19 cellular contexts compared by ENCODE assay signal in genomic region chr5:111415053-111415452, GRCh38.
DNase-seq lines count a peak whose midpoint lies in the region; ATAC-seq, FAIRE-seq and TF ChIP-seq lines count a peak whose summit lies in the region.
"Had no signal": no experiment of that assay in that cellular context is flagged by ENCODE, and none has a peak within 500 bp of the region (broad histone marks: within the 10 kb centered on the region; RNA-seq: fewer than 3 reads in every experiment).

No MANE protein-coding gene starts in this region.

- no peak for TF ChIP-seq POLR2A in K562 (conservative IDR thresholded peaks at IDR 0.05)

- intact Hi-C loops in CD8-positive, alpha-beta T cell (cut with DNase I, micrococcal nuclease) = no loop called here
- intact Hi-C loops in K562 (cut with micrococcal nuclease) = no loop called here

- no peak overlapping the region for H3K4me2 ChIP-seq in K562 (ENCODE audit: insufficient read depth, low read length)

- peak; percentile 15 for DNase-seq in activated T-cell treated with anti-CD3 and anti-CD28 coated beads for 48 hours (ENCODE audit: low read depth)
- no peak for DNase-seq in activated T-cell treated with anti-CD3 and anti-CD28 coated beads for 4 hours
- no peak for DNase-seq in CD8-positive, alpha-beta T cell
- DNase-seq in RWPE2 (ENCODE audit: low spot score) = no peak
- DNase-seq in K562 (ENCODE audit: extremely low read depth in 1 of 4, low spot score in 3 of 4) = no peak
- DNase-seq in NOMO-1 treated with DMSO at 0.1 percent for 48 hours (lab: John Stamatoyannopoulos, UW; ENCODE audit: unreplicated experiment) = no peak
- DNase-seq in NK-92 treated with Interleukin-12 subunit alpha and Interleukin-12 subunit beta, amount 100 ng/mL, for 24 hours (lab: John Stamatoyannopoulos, UW) = no peak
- DNase-seq: ACHN, AML-193, Caco-2, Karpas-422, MG63, NCI-H1092 treated with DMSO at 0.1 percent for 48 hours, NCI-H2081 treated with DMSO at 0.1 percent for 48 hours, NCI-H524 treated with DMSO at 0.1 percent for 48 hours, SHP77 treated with DMSO at 0.1 percent for 48 hours had no signal

- POLR2A ChIA-PET in CD8-positive, alpha-beta T cell (lab: Charles Lee) = no interaction called here
- POLR2A ChIA-PET in K562 (lab: Yijun Ruan, JAX) = no interaction called here

- in situ Hi-C loops in K562 (cut with MboI) = no loop called here

- H3K27ac Mint-ChIP-seq in CD8-positive, alpha-beta T cell = peak overlapping the region; percentile 4
- H3K27ac Mint-ChIP-seq: CD14-positive monocyte had no signal

- H3K27ac ChIP-seq in CD8-positive, alpha-beta T cell (ENCODE audit: low read depth, low read length) = no peak overlapping the region
- H3K27ac ChIP-seq in RWPE2 (ENCODE audit: poor library complexity, severe bottlenecking) (no peak overlapping the region), K562 (ENCODE audit: extremely low read depth, low read depth, low read length) (no peak overlapping the region)

- TF ChIP-seq EP300 in K562 (IDR thresholded peaks at IDR 0.05; ENCODE audit: low read length) = no peak

- H3K9ac ChIP-seq in K562 (ENCODE audit: insufficient read depth in 1 of 2, low read depth in 2 of 2, low read length in 2 of 2) = no peak overlapping the region

- TF ChIP-seq CTCF in CD8-positive, alpha-beta T cell (IDR thresholded peaks at IDR 0.05) = no peak
- TF ChIP-seq CTCF in RWPE2 (IDR thresholded peaks at IDR 0.05; ENCODE audit: poor library complexity, severe bottlenecking) = no peak
- TF ChIP-seq CTCF in K562 (IDR thresholded peaks at IDR 0.05 in 2 of 3, conservative IDR thresholded peaks at IDR 0.05 in 1 of 3; ENCODE audit: insufficient read depth in 2 of 3, low read depth in 1 of 3, low read length in 3 of 3) = no peak

- BruUV-seq in K562 (replicated peaks; lab: Mats Ljungman, UMichigan) = no TSS peak

- H4K20me1 ChIP-seq in K562 (replicated peaks; ENCODE audit: control insufficient read depth, insufficient read depth, low read length) = no peaks in the 10 kb centered on the region

- no peaks in the 10 kb centered on the region for H3K27me3 ChIP-seq in CD8-positive, alpha-beta T cell (ENCODE audit: insufficient read depth, low read length)
- H3K27me3 ChIP-seq in RWPE2 (ENCODE audit: insufficient read depth, poor library complexity, severe bottlenecking) (no peaks in the 10 kb centered on the region), K562 (ENCODE audit: control insufficient read depth in 2 of 2, insufficient read depth in 2 of 2, low read length in 2 of 2) (no peaks in the 10 kb centered on the region)
- H3K27me3 ChIP-seq: MG63 had no signal

- no peak overlapping the region for H3K4me3 ChIP-seq in CD8-positive, alpha-beta T cell (ENCODE audit: low read depth, low read length)
- no peak overlapping the region for H3K4me3 ChIP-seq in RWPE2 (ENCODE audit: severe bottlenecking)
- H3K4me3 ChIP-seq in K562 = no peak overlapping the region
- H3K4me3 ChIP-seq: HAP-1, MG63 had no signal

- peaks cover 2% of the 10 kb centered on the region for H3K4me1 Mint-ChIP-seq in CD8-positive, alpha-beta T cell (ENCODE audit: low read depth)
- H3K4me1 Mint-ChIP-seq: CD14-positive monocyte had no signal

- H3K79me2 ChIP-seq in K562 (ENCODE audit: control insufficient read depth, insufficient read depth, low read length) = no peaks in the 10 kb centered on the region

- TF ChIP-seq RAD21 in K562 (CRISPR knock-in tag; conservative IDR thresholded peaks at IDR 0.05 in 1 of 2, IDR thresholded peaks at IDR 0.05 in 1 of 2) = no peak

- H3K4me1 ChIP-seq in CD8-positive, alpha-beta T cell (ENCODE audit: insufficient read depth, low read length) = no peaks in the 10 kb centered on the region
- no peaks in the 10 kb centered on the region for H3K4me1 ChIP-seq in RWPE2 (ENCODE audit: insufficient read depth, poor library complexity, severe bottlenecking)
- no peaks in the 10 kb centered on the region for H3K4me1 ChIP-seq in K562 (replicated peaks in 1 of 2; ENCODE audit: control insufficient read depth in 2 of 2, insufficient read depth in 2 of 2, low read length in 2 of 2)
- H3K4me1 ChIP-seq: Caco-2, HAP-1 had no signal

- no peak for FAIRE-seq in K562 (lab: Jason Lieb, UNC)

- peaks cover 7% of the 10 kb centered on the region for H3K9me3 Mint-ChIP-seq in CD8-positive, alpha-beta T cell
- H3K9me3 Mint-ChIP-seq: CD14-positive monocyte had no signal

- H3K36me3 ChIP-seq in CD8-positive, alpha-beta T cell (ENCODE audit: insufficient read depth, low read length) = no peaks in the 10 kb centered on the region
- H3K36me3 ChIP-seq in RWPE2 (ENCODE audit: low read depth) = no peaks in the 10 kb centered on the region
- no peaks in the 10 kb centered on the region for H3K36me3 ChIP-seq in K562 (ENCODE audit: control insufficient read depth, insufficient read depth, low read length)
- H3K36me3 ChIP-seq: HAP-1, MG63 had no signal

- no peaks in the 10 kb centered on the region for H3K9me3 ChIP-seq in CD8-positive, alpha-beta T cell (ENCODE audit: low read length)
- no peaks in the 10 kb centered on the region for H3K9me3 ChIP-seq in RWPE2 (ENCODE audit: severe bottlenecking)
- H3K9me3 ChIP-seq in K562 (replicated peaks; ENCODE audit: control insufficient read depth, insufficient read depth, low read depth, low read length) = no peaks in the 10 kb centered on the region
- H3K9me3 ChIP-seq: Caco-2, HAP-1, MG63 had no signal

- no peaks in the 10 kb centered on the region for H3K9me1 ChIP-seq in K562 (ENCODE audit: control insufficient read depth, insufficient read depth, low read length)

- H3K27me3 Mint-ChIP-seq in CD8-positive, alpha-beta T cell (ENCODE audit: low read depth) = no peaks in the 10 kb centered on the region

- H2AFZ ChIP-seq in K562 (ENCODE audit: low read depth, low read length) = 0 out of 2 replicates have a peak overlapping the region, but pooled peaks have one; percentile 7

- ATAC-seq in CD8-positive, alpha-beta T cell = no peak
- ATAC-seq in RWPE2 (ENCODE audit: low read depth) = 0 out of 3 replicates have a peak, but pooled peaks have one; percentile 35
- ATAC-seq in K562 = peak; percentile 73; the same call in 2 of the 3 replicates
- no peak for ATAC-seq in GM18519 (IDR thresholded peaks at IDR 0.05; ENCODE audit: low FRiP score, unreplicated experiment)

- WGBS in K562 (ENCODE audit: insufficient coverage, low coverage, missing lambda C conversion rate) = 4% methylated on average over 3 of the region's 3 CpGs

- H3K4me3 Mint-ChIP-seq in CD8-positive, alpha-beta T cell = no peak overlapping the region
- H3K4me3 Mint-ChIP-seq: CD14-positive monocyte had no signal

- CTCF ChIA-PET in CD8-positive, alpha-beta T cell (lab: Charles Lee) = no interaction called here
- CTCF ChIA-PET in K562 (lab: Yijun Ruan, JAX; ENCODE audit: low intra/inter-chr PET ratio) = no interaction called here

- peaks cover 54% of the 10 kb centered on the region for H3K36me3 Mint-ChIP-seq in CD8-positive, alpha-beta T cell
- H3K36me3 Mint-ChIP-seq: CD14-positive monocyte had no signal

TF ChIP-seq in K562, 482 proteins besides CTCF, POLR2A, EP300 and RAD21 (continues in another document):
- TF ChIP-seq, protein P1, sequence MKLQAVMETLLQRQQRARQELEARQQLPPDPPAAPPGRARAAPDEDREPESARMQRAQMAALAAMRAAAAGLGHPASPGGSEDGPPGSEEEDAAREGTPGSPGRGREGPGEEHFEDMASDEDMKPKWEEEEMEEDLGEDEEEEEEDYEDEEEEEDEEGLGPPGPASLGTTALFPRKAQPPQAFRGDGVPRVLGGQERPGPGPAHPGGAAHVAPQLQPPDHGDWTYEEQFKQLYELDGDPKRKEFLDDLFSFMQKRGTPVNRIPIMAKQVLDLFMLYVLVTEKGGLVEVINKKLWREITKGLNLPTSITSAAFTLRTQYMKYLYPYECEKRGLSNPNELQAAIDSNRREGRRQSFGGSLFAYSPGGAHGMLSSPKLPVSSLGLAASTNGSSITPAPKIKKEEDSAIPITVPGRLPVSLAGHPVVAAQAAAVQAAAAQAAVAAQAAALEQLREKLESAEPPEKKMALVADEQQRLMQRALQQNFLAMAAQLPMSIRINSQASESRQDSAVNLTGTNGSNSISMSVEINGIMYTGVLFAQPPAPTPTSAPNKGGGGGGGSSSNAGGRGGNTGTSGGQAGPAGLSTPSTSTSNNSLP (IDR thresholded peaks at IDR 0.05; ENCODE audit: borderline replicate concordance, low read depth, low read length) = no peak
- TF ChIP-seq ZNF79 (CRISPR knock-in tag; IDR thresholded peaks at IDR 0.05; ENCODE audit: low read depth) (no peak), PHTF2 (CRISPR knock-in tag; IDR thresholded peaks at IDR 0.05) (no peak), CHAMP1 (IDR thresholded peaks at IDR 0.05) (no peak), BHLHE40 (IDR thresholded peaks at IDR 0.05; ENCODE audit: low read length) (no peak), DPF2 (IDR thresholded peaks at IDR 0.05) (no peak), SREBF2 (CRISPR knock-in tag; IDR thresholded peaks at IDR 0.05) (no peak), ZNF785 (CRISPR knock-in tag; IDR thresholded peaks at IDR 0.05) (no peak), HDAC3 (IDR thresholded peaks at IDR 0.05; ENCODE audit: borderline replicate concordance, partially characterized antibody) (no peak), SMARCA5 (IDR thresholded peaks at IDR 0.05) (no peak), FOXA3 (CRISPR knock-in tag; conservative IDR thresholded peaks at IDR 0.05 in 1 of 2, IDR thresholded peaks at IDR 0.05 in 1 of 2) (no peak), CC2D1A (IDR thresholded peaks at IDR 0.05) (no peak), SPI1 (IDR thresholded peaks at IDR 0.05; ENCODE audit: borderline replicate concordance, low read depth, low read length) (no peak)

Comparison
In these comparisons a context has a peak if more than half of its experiments do, and no peak if none do; other contexts are left out.
1. ATAC-seq: peak in RWPE2 (single experiment) and K562 (single experiment); none in CD8-positive, alpha-beta T cell (single experiment) and GM18519 (single experiment).